Comparison of ENCODE assay signal across 1 cellular context in the genomic region with DNA sequence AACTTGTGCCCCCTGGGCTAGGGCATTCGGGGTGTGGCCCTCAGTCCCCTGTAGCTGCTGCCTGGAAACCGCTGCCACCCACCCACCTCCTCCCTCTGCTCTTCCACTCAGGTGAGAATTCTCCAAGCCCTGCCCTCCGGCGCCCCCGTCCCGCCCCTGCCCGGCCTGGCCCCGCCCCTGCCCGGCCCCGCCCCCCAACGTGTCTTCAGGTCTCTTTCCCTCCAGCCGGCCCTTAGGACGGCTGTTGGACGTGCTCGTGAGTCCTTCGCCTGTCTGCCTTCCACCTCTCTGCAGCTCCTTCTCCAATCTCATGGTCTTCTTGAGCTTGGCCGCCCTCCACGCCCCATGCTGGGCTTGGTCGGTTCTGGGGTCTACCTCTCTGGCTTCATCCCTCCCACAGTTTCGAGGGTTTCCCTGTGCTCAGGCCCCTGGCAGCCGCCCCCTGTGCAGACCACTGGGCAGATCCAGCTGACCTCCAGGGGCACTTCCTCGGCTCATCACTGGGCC.
TF ChIP-seq lines count a peak whose summit lies in the region.

No MANE protein-coding gene starts in this region.

TF ChIP-seq in HepG2, 621 proteins besides CTCF, POLR2A, EP300 and RAD21 (continued from another document):
- no peak for TF ChIP-seq ZNF12 (CRISPR knock-in tag; IDR thresholded peaks at IDR 0.05)
